Comparison of ENCODE assay signal across 8 cellular contexts in genomic region chr7:100489824-100490223, GRCh38. TPM values are rescaled to one million over a fixed set of nuclear protein-coding genes. Genes with fewer than 3 reads are reported as not detected.
A peak's percentile ranks its signal among the peaks of the same experiment; 100 is the strongest.
DNase-seq lines count a peak whose midpoint lies in the region; ATAC-seq and TF ChIP-seq lines count a peak whose summit lies in the region.

No MANE protein-coding gene starts in this region.

- in situ Hi-C loops in ACHN (cut with HindIII; ENCODE audit: low pct_ligation_motif_present, low pct_unique_long_range_greater_than_20kb, low sequenced_read_pairs) (no loop called here), GM13977 (cut with MboI; ENCODE audit: low pct_unique_long_range_greater_than_20kb, low sequenced_read_pairs, unreplicated experiment) (loop anchor here (5.0 kb wide), 1 partner anchor 67 kb away; no protein-coding TSS in a partner anchor)

- peaks cover 22% of the 10 kb centered on the region for H3K4me1 Mint-ChIP-seq in T-helper 17 cell

- no peaks in the 10 kb centered on the region for H3K9me3 ChIP-seq in T-helper 17 cell (ENCODE audit: control insufficient read depth, low read length, poor library complexity, severe bottlenecking)

- no peaks in the 10 kb centered on the region for H3K36me3 Mint-ChIP-seq in T-helper 17 cell (ENCODE audit: low read depth)

- H3K27ac Mint-ChIP-seq in T-helper 17 cell, result peak overlapping the region; percentile 83

- TF ChIP-seq CTCF in GM13977 (IDR thresholded peaks at IDR 0.05; ENCODE audit: extremely low read depth, insufficient read depth, missing control alignments) (no peak), fibroblast of the aortic adventitia (IDR thresholded peaks at IDR 0.05; ENCODE audit: insufficient read depth, low read length) (no peak)

- no peaks in the 10 kb centered on the region for H3K27me3 Mint-ChIP-seq in T-helper 17 cell

- peak; percentile 46 for DNase-seq in ACHN
- peak; percentile 92 for DNase-seq in GM13977 (ENCODE audit: low spot score)
- peak; percentile 89 for DNase-seq in NCI-H2081 treated with DMSO at 0.1 percent for 48 hours (lab: John Stamatoyannopoulos, UW)
- peak in 1 of 3 donors; percentile 25 for DNase-seq in T-helper 17 cell
- peak; percentile 86 for DNase-seq in fibroblast of the aortic adventitia (ENCODE audit: low read depth)
- DNase-seq in skeletal muscle cell (ENCODE audit: low read depth), result peak; percentile 80
- no peak for DNase-seq in NK-92 (lab: John Stamatoyannopoulos, UW; ENCODE audit: unreplicated experiment)

- H3K4me3 Mint-ChIP-seq in T-helper 17 cell, result no peak overlapping the region

- ATAC-seq in T-helper 17 cell (peak; percentile 75), HG02571 (IDR thresholded peaks at IDR 0.05; ENCODE audit: unreplicated experiment) (no peak)

- H3K4me3 ChIP-seq in fibroblast of the aortic adventitia (ENCODE audit: low read depth, low read length) (no peak overlapping the region), skeletal muscle cell (ENCODE audit: low read depth, low read length) (no peak overlapping the region)

RNA-seq across cellular contexts. Expression of gene NYAP1, which starts 6.1 kb away (rescaled TPM):
- 1 to 10 TPM; 1.3 TPM for total RNA-seq in T-helper 17 cell
- 0.81 and 5.6 TPM in 2 replicates for total RNA-seq in fibroblast of the aortic adventitia (ENCODE audit: low replicate concordance)

RNA-seq across cellular contexts. Expression of gene TSC22D4, which starts 10.8 kb away (rescaled TPM):
- total RNA-seq in T-helper 17 cell, result 100 to 1,000 TPM in 1 of 2 donors, 10 to 100 TPM in 1; 94.7 to 104 TPM
- total RNA-seq in fibroblast of the aortic adventitia (ENCODE audit: low replicate concordance), result 25.6 and 31.6 TPM in 2 replicates

RNA-seq across cellular contexts. Expression of gene SPACDR, which starts 25.8 kb away (rescaled TPM):
- 1 to 10 TPM; 1.4 to 1.7 TPM for total RNA-seq in T-helper 17 cell
- 0.27 TPM in 1 of 2 replicates, not detected in the other for total RNA-seq in fibroblast of the aortic adventitia (ENCODE audit: low replicate concordance)

RNA-seq across cellular contexts. Expression of gene AGFG2, which starts 49.2 kb away (rescaled TPM):
- 10 to 100 TPM; 33.1 to 45.9 TPM for total RNA-seq in T-helper 17 cell
- total RNA-seq in fibroblast of the aortic adventitia (ENCODE audit: low replicate concordance), result 10.7 and 19.3 TPM in 2 replicates

RNA-seq across cellular contexts. Expression of gene PPP1R35, which starts 53.5 kb away (rescaled TPM):
- total RNA-seq in T-helper 17 cell (10 to 100 TPM; 45.2 to 48.1 TPM), fibroblast of the aortic adventitia (ENCODE audit: low replicate concordance) (8.8 and 9.2 TPM in 2 replicates)
